14 cellular contexts compared by ENCODE assay signal in the genomic region with DNA sequence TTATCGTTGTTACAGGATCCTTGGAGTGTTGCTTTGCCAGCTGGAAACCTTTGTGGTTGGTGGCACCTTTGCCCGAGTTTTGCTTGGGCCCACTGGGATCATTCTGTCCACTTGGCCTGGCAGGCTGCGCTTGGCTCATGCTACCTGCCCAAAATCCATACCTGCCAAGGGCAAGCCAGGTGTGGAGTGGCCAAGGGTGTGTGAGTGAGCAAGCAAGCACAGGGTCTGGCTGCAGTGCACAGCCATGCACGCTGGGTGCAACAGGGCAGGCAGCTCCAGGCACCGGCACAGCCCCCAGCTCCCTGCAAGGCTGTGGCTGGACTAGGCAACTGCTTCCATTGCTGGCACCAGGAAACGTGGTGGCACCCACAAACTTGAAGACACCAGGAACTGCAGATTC.
DNase-seq lines count a peak whose midpoint lies in the region; ATAC-seq and TF ChIP-seq lines count a peak whose summit lies in the region.
"Had no signal": no experiment of that assay in that cellular context is flagged by ENCODE, and none has a peak within 500 bp of the region (broad histone marks: within the 10 kb centered on the region; RNA-seq: fewer than 3 reads in every experiment).

No MANE protein-coding gene starts in this region.

- H3K9me1 ChIP-seq in IMR-90 (ENCODE audit: insufficient read depth, low read length) = peaks cover 5% of the 10 kb centered on the region; the same call in 1 of the 2 replicates

- TF ChIP-seq POLR2A in IMR-90 (IDR thresholded peaks at IDR 0.05; ENCODE audit: low read depth, low read length) (no peak), right lobe of liver (IDR thresholded peaks at IDR 0.05) (no peak)

- H2BK20ac ChIP-seq in IMR-90 (ENCODE audit: low read depth, low read length) = no peak overlapping the region

- H3K56ac ChIP-seq in IMR-90 (ENCODE audit: extremely low read depth, insufficient read depth, low read length) = no peak overlapping the region

- H4K5ac ChIP-seq in IMR-90 (ENCODE audit: low read depth, low read length) = no peak overlapping the region

- H4K20me1 ChIP-seq in IMR-90 (ENCODE audit: insufficient read depth, low read length) (no peaks in the 10 kb centered on the region), PC-9 (ENCODE audit: insufficient read depth) (no peaks in the 10 kb centered on the region), osteoblast (ENCODE audit: insufficient read depth, low read length) (no peaks in the 10 kb centered on the region)

- H4K91ac ChIP-seq in IMR-90 (ENCODE audit: insufficient read depth, low read depth, low read length) = peak overlapping the region; percentile 41; the same call in 1 of the 2 replicates

- peaks cover 3% of the 10 kb centered on the region for H3K4me1 ChIP-seq in IMR-90 (ENCODE audit: control insufficient read depth, insufficient read depth, low read length)
- 0 out of 2 replicates have a peak, but pooled peaks cover under 1% of the 10 kb centered on the region for H3K4me1 ChIP-seq in PC-9 (replicated peaks; ENCODE audit: insufficient read depth)
- peaks cover 0 to 4% (median 0%) of the 10 kb centered on the region in 4 donors for H3K4me1 ChIP-seq in right lobe of liver
- H3K4me1 ChIP-seq in osteoblast (ENCODE audit: insufficient read depth, low read length) = no peaks in the 10 kb centered on the region
- H3K4me1 ChIP-seq in psoas muscle = no peaks in the 10 kb centered on the region

- H2AFZ ChIP-seq in IMR-90 (replicated peaks; ENCODE audit: low read length, poor library complexity) = peak overlapping the region; percentile 27
- 0 out of 2 replicates have a peak overlapping the region, but pooled peaks have one; percentile 28 for H2AFZ ChIP-seq in PC-9
- H2AFZ ChIP-seq in osteoblast (ENCODE audit: low read length) = no peak overlapping the region
- H2AFZ ChIP-seq: GM23338 had no signal

- H3K79me2 ChIP-seq in PC-9 (ENCODE audit: low read depth) = no peaks in the 10 kb centered on the region
- H3K79me2 ChIP-seq in osteoblast (ENCODE audit: insufficient read depth, low read length) = no peaks in the 10 kb centered on the region

- no peak for TF ChIP-seq RAD21 in IMR-90 (IDR thresholded peaks at IDR 0.05; ENCODE audit: low read length)

- no peak overlapping the region for H2BK5ac ChIP-seq in IMR-90 (ENCODE audit: low read depth, low read length, poor library complexity, severe bottlenecking)

- no peak overlapping the region for H2AK9ac ChIP-seq in IMR-90 (replicated peaks; ENCODE audit: low read depth, low read length, poor library complexity)

- no peaks in the 10 kb centered on the region for H3K9me2 ChIP-seq in PC-9 (ENCODE audit: insufficient read depth)

- H2BK15ac ChIP-seq in IMR-90 (ENCODE audit: low read depth, low read length) = 0 out of 3 replicates have a peak overlapping the region, but pooled peaks have one; percentile 10

- H4K8ac ChIP-seq in IMR-90 (ENCODE audit: low read depth in 2 of 2, low read length in 2 of 2) = no peak overlapping the region

- DNase-seq in IMR-90 (no peak), PC-9 (no peak), right lobe of liver (peak in 1 of 3 donors; percentile 68), osteoblast (ENCODE audit: insufficient read length, low spot score, missing footprints) (peak; percentile 6), ecto neural progenitor cell (ENCODE audit: low spot score) (no peak), psoas muscle (no peak), GF-D8 (lab: John Stamatoyannopoulos, UW) (no peak)
- DNase-seq: C1 segment of cervical spinal cord; Calu3; CD4-positive, alpha-beta T cell; DMS 273 treated with DMSO at 0.1 percent for 48 hours; H7 had no signal

- H3K9ac ChIP-seq in IMR-90 (ENCODE audit: low read depth, low read length) = no peak overlapping the region

- no peak overlapping the region for H2BK120ac ChIP-seq in IMR-90 (ENCODE audit: low read depth, low read length)

- H3K36me3 ChIP-seq in IMR-90 (ENCODE audit: control insufficient read depth, insufficient read depth, low read length) (no peaks in the 10 kb centered on the region), PC-9 (ENCODE audit: low read depth) (no peaks in the 10 kb centered on the region), right lobe of liver (no peaks in the 10 kb centered on the region), osteoblast (ENCODE audit: insufficient read depth, low read length) (no peaks in the 10 kb centered on the region), psoas muscle (ENCODE audit: insufficient read depth in 1 of 2, low read depth in 1 of 2) (no peaks in the 10 kb centered on the region)

- POLR2A ChIA-PET in IMR-90 (lab: Charles Lee; ENCODE audit: unreplicated experiment) (no interaction called here), PC-9 (lab: Charles Lee; ENCODE audit: unreplicated experiment) (no interaction called here)

- H3K79me1 ChIP-seq in IMR-90 (ENCODE audit: low read depth in 1 of 2, low read length in 2 of 2) = no peaks in the 10 kb centered on the region

- in situ Hi-C loops in IMR-90 (cut with MboI; ENCODE audit: low sequenced_read_pairs) = loop anchor here (25.0 kb wide), 1 partner anchor 422 kb away; a partner anchor contains a TSS

- H2AK5ac ChIP-seq in IMR-90 (ENCODE audit: low read depth, low read length) = no peak overlapping the region

- TF ChIP-seq CTCF in IMR-90 (conservative IDR thresholded peaks at IDR 0.05; ENCODE audit: low read depth, low read length) (no peak), PC-9 (conservative IDR thresholded peaks at IDR 0.05) (no peak), right lobe of liver (IDR thresholded peaks at IDR 0.05) (no peak), osteoblast (IDR thresholded peaks at IDR 0.05; ENCODE audit: extremely low read depth, low read depth, low read length) (no peak), psoas muscle (IDR thresholded peaks at IDR 0.05) (no peak)

- BruUV-seq in IMR-90 (replicated peaks; lab: Mats Ljungman, UMichigan) (no TSS peak), PC-9 (replicated peaks; lab: Mats Ljungman, UMichigan) (no TSS peak)

- no peaks in the 10 kb centered on the region for H3F3A ChIP-seq in PC-9 (ENCODE audit: insufficient read depth, low read depth)

- H3K27me3 ChIP-seq in IMR-90 (ENCODE audit: control insufficient read depth, insufficient read depth, low read length) = no peaks in the 10 kb centered on the region
- no peaks in the 10 kb centered on the region for H3K27me3 ChIP-seq in PC-9 (ENCODE audit: insufficient read depth, low read depth)
- H3K27me3 ChIP-seq in right lobe of liver = no peaks in the 10 kb centered on the region
- no peaks in the 10 kb centered on the region for H3K27me3 ChIP-seq in osteoblast (ENCODE audit: insufficient read depth, low read length)
- H3K27me3 ChIP-seq in psoas muscle (ENCODE audit: insufficient read depth in 3 of 3, low read length in 2 of 3) = no peaks in the 10 kb centered on the region

- no peak overlapping the region for H3K27ac ChIP-seq in IMR-90 (ENCODE audit: insufficient read depth, low read length)
- no peak overlapping the region for H3K27ac ChIP-seq in PC-9
- H3K27ac ChIP-seq in right lobe of liver = no peak overlapping the region
- no peak overlapping the region for H3K27ac ChIP-seq in osteoblast (ENCODE audit: low read depth, low read length)
- H3K27ac ChIP-seq in psoas muscle = no peak overlapping the region
- H3K27ac ChIP-seq: HL-60 had no signal

- dilution Hi-C loops in IMR-90 (cut with HindIII; ENCODE audit: low sequenced_read_pairs, unreplicated experiment) = no loop called here

- H3K18ac ChIP-seq in IMR-90 (ENCODE audit: low read depth, low read length) = no peak overlapping the region

- no peak overlapping the region for H3K23ac ChIP-seq in IMR-90 (ENCODE audit: low read depth, low read length)

- H3K4me2 ChIP-seq in IMR-90 (ENCODE audit: low read depth, low read length) = no peak overlapping the region
- no peak overlapping the region for H3K4me2 ChIP-seq in PC-9
- no peak overlapping the region for H3K4me2 ChIP-seq in osteoblast (ENCODE audit: insufficient read depth, low read length)
- H3K4me2 ChIP-seq: GM23338 had no signal

- CTCF ChIA-PET in IMR-90 (lab: Yijun Ruan, JAX) = interaction anchor here (1.8 kb wide), 1 partner anchor 422 kb away, joined by 5 read pairs; no protein-coding TSS in a partner anchor
- CTCF ChIA-PET in PC-9 (lab: Charles Lee) = no interaction called here

- H3K14ac ChIP-seq in IMR-90 (replicated peaks; ENCODE audit: low read depth, low read length) = no peak overlapping the region

- H3K9me3 ChIP-seq in IMR-90 (ENCODE audit: control insufficient read depth, insufficient read depth, low read length) (no peaks in the 10 kb centered on the region; the same call in 1 of the 2 replicates), PC-9 (ENCODE audit: insufficient read depth, low read depth) (no peaks in the 10 kb centered on the region), right lobe of liver (no peaks in the 10 kb centered on the region), osteoblast (ENCODE audit: low read depth, low read length) (no peaks in the 10 kb centered on the region), psoas muscle (no peaks in the 10 kb centered on the region)

- no CpG with 5 or more reads among the region's 6 CpGs for WGBS in IMR-90 (ENCODE audit: extremely low coverage in 2 of 2, insufficient read length in 1 of 2), 2 experiments
- WGBS in right lobe of liver (ENCODE audit: insufficient coverage, low coverage, low lambda C conversion rate, missing lambda C conversion rate) = 43% methylated on average over 2 of the region's 6 CpGs
- WGBS in psoas muscle, 3 donors = 66 to 89% (median 70%) methylated on average over 6 of the region's 6 CpGs

- no peak overlapping the region for H3K4ac ChIP-seq in IMR-90 (ENCODE audit: low read depth, low read length)

- intact Hi-C loops in IMR-90 (cut with micrococcal nuclease) = no loop called here
- intact Hi-C loops in PC-9 (cut with micrococcal nuclease; ENCODE audit: unreplicated experiment) = no loop called here
- intact Hi-C loops in right lobe of liver (cut with DNase I) = no loop called here
- intact Hi-C loops in psoas muscle (cut with DNase I) = no loop called here

- ATAC-seq in IMR-90 (ENCODE audit: low read depth) = no peak
- peak; percentile 13 to 56 (median 31) for ATAC-seq in right lobe of liver
- ATAC-seq in psoas muscle = no peak
- ATAC-seq: GM23338 had no signal

- H3K4me3 ChIP-seq in IMR-90 (ENCODE audit: insufficient read depth, low read depth, low read length) (no peak overlapping the region), PC-9 (no peak overlapping the region), right lobe of liver (no peak overlapping the region), osteoblast (ENCODE audit: insufficient read depth, low read length) (no peak overlapping the region), psoas muscle (no peak overlapping the region)
- H3K4me3 ChIP-seq: GM23338 had no signal

TF ChIP-seq in IMR-90, 13 proteins besides CTCF, POLR2A, EP300 and RAD21:
- no peak for TF ChIP-seq NFE2L2 (IDR thresholded peaks at IDR 0.05; ENCODE audit: low read depth, low read length)
TF ChIP-seq in IMR-90: peak in this region for 0.

Comparison
In these comparisons a context has a peak if more than half of its experiments do, and no peak if none do; other contexts are left out.
1. ATAC-seq: peak in right lobe of liver (4 of 4); none in IMR-90 (single experiment) and psoas muscle (0 of 4).